Comparison of ENCODE assay signal across 8 cellular contexts in the genomic region with DNA sequence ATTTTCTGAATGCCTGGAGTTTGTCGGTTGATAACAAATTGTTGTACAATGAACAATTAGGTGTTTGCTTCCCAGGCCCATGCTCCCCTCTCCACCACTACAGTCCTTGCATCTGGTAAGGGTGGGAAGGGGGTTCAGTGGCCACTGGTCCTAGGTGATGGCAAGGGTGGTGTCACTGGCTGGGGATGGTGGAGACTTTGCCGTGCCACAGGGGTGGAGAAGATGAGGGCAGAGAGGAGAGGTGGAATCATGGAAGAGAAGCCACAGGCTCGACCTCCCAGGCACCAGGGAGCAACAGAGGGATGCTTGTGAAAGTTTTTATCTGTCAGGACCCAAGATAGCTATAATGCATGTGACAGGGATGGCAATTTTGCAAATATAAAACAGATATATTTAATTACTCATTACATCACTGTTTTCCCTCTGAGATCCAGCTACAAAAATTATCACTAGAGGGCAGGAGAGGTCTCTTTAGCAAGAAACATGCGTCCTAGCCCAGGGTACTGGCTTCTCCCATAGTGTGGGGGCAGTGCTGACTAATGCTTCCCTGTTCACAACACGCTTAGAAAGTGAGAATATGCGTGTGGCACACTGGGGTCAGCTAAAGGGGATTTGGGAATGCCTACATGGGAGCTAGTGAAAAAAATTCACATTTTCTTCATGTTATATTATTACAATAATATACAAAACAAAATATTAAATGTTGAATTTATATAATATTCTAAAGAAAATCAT. TPM values are rescaled to one million over a fixed set of nuclear protein-coding genes. Genes with fewer than 3 reads are reported as not detected.
DNase-seq lines count a peak whose midpoint lies in the region; ATAC-seq, FAIRE-seq and TF ChIP-seq lines count a peak whose summit lies in the region.

No MANE protein-coding gene starts in this region.

- TF ChIP-seq CTCF in breast epithelium (IDR thresholded peaks at IDR 0.05): peak in 2 of 3 donors; percentile 60 to 73

- H3K27ac ChIP-seq in GM23248 (peak overlapping the region; percentile 47), breast epithelium (no peak overlapping the region)

- H3K9me3 ChIP-seq in GM23248 (ENCODE audit: low read depth) (no peaks in the 10 kb centered on the region), breast epithelium (no peaks in the 10 kb centered on the region)

- no peaks in the 10 kb centered on the region for H3K79me2 ChIP-seq in GM23248 (ENCODE audit: insufficient read depth)

- ATAC-seq in GM21528 (IDR thresholded peaks at IDR 0.05; ENCODE audit: low FRiP score, unreplicated experiment): no peak

- no peaks in the 10 kb centered on the region for H4K20me1 ChIP-seq in GM23248 (ENCODE audit: insufficient read depth)

- 31 to 33% methylated on average over 6 of the region's 6 CpGs for WGBS in GM23248 (ENCODE audit: low coverage in 1 of 2, low lambda C conversion rate in 2 of 2, missing lambda C conversion rate in 2 of 2), 2 experiments

- FAIRE-seq in islet of Langerhans (lab: Jason Lieb, UNC): peak; percentile 99

- H3F3A ChIP-seq in GM23248 (ENCODE audit: insufficient read depth): peaks cover 13% of the 10 kb centered on the region

- H3K36me3 ChIP-seq in GM23248 (ENCODE audit: low read depth) (no peaks in the 10 kb centered on the region), breast epithelium (no peaks in the 10 kb centered on the region)

- H3K4me2 ChIP-seq in GM23248 (ENCODE audit: unreplicated experiment): peak overlapping the region; percentile 59

- peaks cover 22% of the 10 kb centered on the region for H3K4me1 ChIP-seq in GM23248 (ENCODE audit: insufficient read depth)
- H3K4me1 ChIP-seq in breast epithelium: no peaks in the 10 kb centered on the region

- intact Hi-C loops in breast epithelium (cut with DNase I; ENCODE audit: low total_unique reads): no loop called here

- peak; percentile 92 for DNase-seq in CD1c-positive myeloid dendritic cell (ENCODE audit: extremely low spot score)
- DNase-seq in GM23248: peak; percentile 96
- DNase-seq in NCI-H187 treated with DMSO at 0.1 percent for 48 hours (lab: John Stamatoyannopoulos, UW): peak; percentile 69
- DNase-seq in T-helper 1 cell: peak in 3 of 5 donors; percentile 10 to 58 (median 23)
- peak in 1 of 2 donors; percentile 54 for DNase-seq in breast epithelium (ENCODE audit: low spot score in 2 of 2)
- DNase-seq in stimulated activated CD4-positive, alpha-beta T cell treated with anti-CD3 and anti-CD28 coated beads, Interleukin-12 subunit alpha, Interleukin-12 subunit beta, amount 100 ng/mL, for 48 hours (ENCODE audit: low read depth in 2 of 3, low spot score in 1 of 3): peak; percentile 25 to 52 (median 32)

- in situ Hi-C loops in GM23248 (cut with MboI): loop anchor here (10.0 kb wide), 2 partner anchors 249 to 329 kb away; no protein-coding TSS in a partner anchor

- peak overlapping the region; percentile 8; the same call in 1 of the 2 replicates for H3K9ac ChIP-seq in GM23248

- H3K27me3 ChIP-seq in GM23248 (replicated peaks; ENCODE audit: insufficient read depth) (no peaks in the 10 kb centered on the region), breast epithelium (no peaks in the 10 kb centered on the region)

- TF ChIP-seq POLR2A in breast epithelium (IDR thresholded peaks at IDR 0.05): no peak

- H2AFZ ChIP-seq in GM23248: no peak overlapping the region

- H3K4me3 ChIP-seq in GM23248 (no peak overlapping the region), breast epithelium (no peak overlapping the region)

- no peaks in the 10 kb centered on the region for H3K9me2 ChIP-seq in GM23248 (ENCODE audit: insufficient read depth)

RNA-seq across cellular contexts. Expression of gene AMPD3, which starts 49.0 kb away (rescaled TPM):
- 4.9 and 6.4 TPM in 2 replicates for total RNA-seq in GM23248 (2014; rRNA removed; shearing (Covaris generic))
- polyA plus RNA-seq in GM23248 (2016; fragmentation: Nextera tagmentation; extraction: Ambion mirVana): 3.3 and 3.6 TPM in 2 replicates
- total RNA-seq in breast epithelium: 1 to 10 TPM; 6.2 to 6.6 (median 6.4) TPM
